ENCODE assay signal across 16 cellular contexts in genomic region chr7:96710544-96710943, GRCh38. TPM values are rescaled to one million over a fixed set of nuclear protein-coding genes. Genes with fewer than 3 reads are reported as not detected.
DNase-seq lines count a peak whose midpoint lies in the region; ATAC-seq, FAIRE-seq and TF ChIP-seq lines count a peak whose summit lies in the region.
"Had no signal": no experiment of that assay in that cellular context is flagged by ENCODE, and none has a peak within 500 bp of the region (broad histone marks: within the 10 kb centered on the region; RNA-seq: fewer than 3 reads in every experiment).

No MANE protein-coding gene starts in this region.

- FAIRE-seq in RCC 7860 (lab: Jason Lieb, UNC) = peak; percentile 40
- FAIRE-seq: H54, urothelium cell line had no signal

- no peaks in the 10 kb centered on the region for H3K9me3 Mint-ChIP-seq in activated naive CD4-positive, alpha-beta T cell treated with anti-CD3 and anti-CD28 coated beads, Interleukin-2, amount 50 U/mL, for 24 hours
- peaks cover 7% of the 10 kb centered on the region for H3K9me3 Mint-ChIP-seq in stimulated activated effector memory CD8-positive, alpha-beta T cell treated with anti-CD3 and anti-CD28 coated beads, Interleukin-12 subunit alpha, Interleukin-12 subunit beta, amount 100 ng/mL, for 72 hours

- peaks cover 4% of the 10 kb centered on the region for H3K36me3 Mint-ChIP-seq in activated naive CD4-positive, alpha-beta T cell treated with anti-CD3 and anti-CD28 coated beads, Interleukin-2, amount 50 U/mL, for 24 hours
- H3K36me3 Mint-ChIP-seq in stimulated activated effector memory CD8-positive, alpha-beta T cell treated with anti-CD3 and anti-CD28 coated beads, Interleukin-12 subunit alpha, Interleukin-12 subunit beta, amount 100 ng/mL, for 72 hours = peaks cover 23% of the 10 kb centered on the region

- no peak for ATAC-seq in stimulated activated effector memory CD8-positive, alpha-beta T cell treated with anti-CD3 and anti-CD28 coated beads, Interleukin-12 subunit alpha, Interleukin-12 subunit beta, amount 100 ng/mL, for 72 hours
- ATAC-seq in HG03442 (IDR thresholded peaks at IDR 0.05; ENCODE audit: unreplicated experiment) = no peak

- peak overlapping the region in 3 of 4 donors; percentile 93 to 97 (median 96) for H3K27ac ChIP-seq in esophagus squamous epithelium
- H3K27ac ChIP-seq: coronary artery had no signal

- H3K4me3 Mint-ChIP-seq in activated naive CD4-positive, alpha-beta T cell treated with anti-CD3 and anti-CD28 coated beads, Interleukin-2, amount 50 U/mL, for 24 hours = peak overlapping the region; percentile 99
- peak overlapping the region; percentile 85 for H3K4me3 Mint-ChIP-seq in stimulated activated effector memory CD8-positive, alpha-beta T cell treated with anti-CD3 and anti-CD28 coated beads, Interleukin-12 subunit alpha, Interleukin-12 subunit beta, amount 100 ng/mL, for 72 hours

- peak overlapping the region in 1 of 4 donors; percentile 90 for H3K4me3 ChIP-seq in esophagus squamous epithelium

- H3K27ac Mint-ChIP-seq in activated naive CD4-positive, alpha-beta T cell treated with anti-CD3 and anti-CD28 coated beads, Interleukin-2, amount 50 U/mL, for 24 hours = no peak overlapping the region
- peak overlapping the region; percentile 96 for H3K27ac Mint-ChIP-seq in stimulated activated effector memory CD8-positive, alpha-beta T cell treated with anti-CD3 and anti-CD28 coated beads, Interleukin-12 subunit alpha, Interleukin-12 subunit beta, amount 100 ng/mL, for 72 hours

- H3K9me3 ChIP-seq in esophagus squamous epithelium = peaks cover 0 to 18% (median 11%) of the 10 kb centered on the region in 3 donors

- H3K4me1 ChIP-seq in esophagus squamous epithelium = peaks cover 7 to 41% (median 8%) of the 10 kb centered on the region in 3 donors

- H3K4me1 Mint-ChIP-seq in activated naive CD4-positive, alpha-beta T cell treated with anti-CD3 and anti-CD28 coated beads, Interleukin-2, amount 50 U/mL, for 24 hours = peaks cover 32% of the 10 kb centered on the region
- peaks cover 15% of the 10 kb centered on the region for H3K4me1 Mint-ChIP-seq in stimulated activated effector memory CD8-positive, alpha-beta T cell treated with anti-CD3 and anti-CD28 coated beads, Interleukin-12 subunit alpha, Interleukin-12 subunit beta, amount 100 ng/mL, for 72 hours

- intact Hi-C loops in esophagus squamous epithelium (cut with DNase I) = no loop called here

- peaks cover 2% of the 10 kb centered on the region for H3K27me3 Mint-ChIP-seq in activated naive CD4-positive, alpha-beta T cell treated with anti-CD3 and anti-CD28 coated beads, Interleukin-2, amount 50 U/mL, for 24 hours

- no peak for TF ChIP-seq POLR2A in esophagus squamous epithelium (IDR thresholded peaks at IDR 0.05)

- TF ChIP-seq CTCF in esophagus squamous epithelium (IDR thresholded peaks at IDR 0.05) = no peak

- DNase-seq in activated naive CD4-positive, alpha-beta T cell treated with Interleukin-2 at 50 U/mL for 16 hours = no peak
- DNase-seq in RCC 7860 (ENCODE audit: low spot score) (no peak), esophagus squamous epithelium (lab: John Stamatoyannopoulos, UW) (no peak), EL (no peak), dermis blood vessel endothelial cell (no peak)
- no peak for DNase-seq in stimulated activated effector memory CD8-positive, alpha-beta T cell treated with anti-CD3 and anti-CD28 coated beads, Interleukin-12 subunit alpha, Interleukin-12 subunit beta, amount 100 ng/mL, for 72 hours (ENCODE audit: low spot score in 2 of 2)
- DNase-seq: activated CD8-positive, alpha-beta memory T cell treated with anti-CD3 and anti-CD28 coated beads for 24 hours; midbrain; MV-4-11; stimulated activated CD4-positive, alpha-beta T cell treated with anti-CD3 and anti-CD28 coated beads, Interleukin-2, amount 100 ng/mL, for 24 hours; T-helper 9 cell had no signal

- no peaks in the 10 kb centered on the region for H3K27me3 ChIP-seq in esophagus squamous epithelium

- WGBS in esophagus squamous epithelium, 2 donors = 51 to 65% methylated on average over 2 of the region's 2 CpGs

- peaks cover 0 to 6% (median 0%) of the 10 kb centered on the region in 3 donors for H3K36me3 ChIP-seq in esophagus squamous epithelium

RNA-seq across cellular contexts. Expression of gene SEM1, which starts 0.9 kb away (rescaled TPM):
- total RNA-seq in esophagus squamous epithelium = 10 to 100 TPM; 26.6 to 44.1 (median 35.0) TPM
- 37.4 and 70.3 TPM in 2 replicates for total RNA-seq in dermis blood vessel endothelial cell
